Comparison of ENCODE assay signal across 7 cellular contexts in genomic region chr1:232269988-232270387, GRCh38.
"Had no signal": no experiment of that assay in that cellular context is flagged by ENCODE, and none has a peak within 500 bp of the region (broad histone marks: within the 10 kb centered on the region; RNA-seq: fewer than 3 reads in every experiment).

No MANE protein-coding gene starts in this region.

- ATAC-seq: HepG2 had no signal

- FAIRE-seq: HepG2, HTR-8/SVneo had no signal

- H3K27ac ChIP-seq: HL-60 had no signal

- H3K36me3 Mint-ChIP-seq: IgD-negative memory B cell had no signal

- H3K4me3 Mint-ChIP-seq: IgD-negative memory B cell had no signal

- H3K4me1 Mint-ChIP-seq: IgD-negative memory B cell had no signal

- DNase-seq: IMR-90, KBM-7, KG1 had no signal

- H3K27ac Mint-ChIP-seq: IgD-negative memory B cell had no signal

- H3K9me3 Mint-ChIP-seq: IgD-negative memory B cell had no signal
